Comparison of ENCODE assay signal across 16 cellular contexts in the genomic region with DNA sequence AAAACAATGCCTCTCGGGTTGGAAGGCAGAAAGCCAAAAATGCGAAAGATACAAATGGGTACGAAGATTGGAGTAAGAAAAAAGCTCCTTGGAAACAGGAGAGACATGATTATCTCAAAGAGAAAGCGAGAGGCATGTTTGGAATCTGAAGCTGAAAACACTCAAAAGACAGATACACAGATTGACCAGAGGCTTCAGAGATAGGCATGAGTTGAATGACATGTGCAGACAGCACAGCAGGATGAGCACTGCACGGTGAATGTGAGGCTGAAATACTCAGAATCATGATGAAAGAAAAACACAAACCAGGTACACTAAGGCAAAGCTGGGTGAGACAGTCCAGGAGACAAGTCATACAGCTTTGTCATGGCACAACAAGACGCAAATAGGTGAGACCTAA. TPM values are rescaled to one million over a fixed set of nuclear protein-coding genes. Genes with fewer than 3 reads are reported as not detected.
DNase-seq lines count a peak whose midpoint lies in the region; TF ChIP-seq lines count a peak whose summit lies in the region.
"Had no signal": no experiment of that assay in that cellular context is flagged by ENCODE, and none has a peak within 500 bp of the region (broad histone marks: within the 10 kb centered on the region; RNA-seq: fewer than 3 reads in every experiment).

No MANE protein-coding gene starts in this region.

- whole genome bisulfite sequencing in testis, 2 donors: 74 to 76% methylated on average over 6 of the region's 6 CpGs

- H3K9me3 ChIP-seq in breast epithelium (peaks cover 0 to 10% of the 10 kb centered on the region in 2 donors), testis (no peaks in the 10 kb centered on the region)

- H3K27me3 Mint-ChIP-seq in MCF 10A (ENCODE audit: insufficient read depth, unreplicated experiment): no peaks in the 10 kb centered on the region
- H3K27me3 Mint-ChIP-seq in activated naive CD8-positive, alpha-beta T cell treated with anti-CD3 and anti-CD28 coated beads for 36 hours: no peaks in the 10 kb centered on the region
- H3K27me3 Mint-ChIP-seq in immature natural killer cell (ENCODE audit: low read depth in 3 of 3): peaks cover 0 to 3% (median 0%) of the 10 kb centered on the region in 3 donors
- H3K27me3 Mint-ChIP-seq: IgD-negative memory B cell had no signal

- TF ChIP-seq POLR2A in breast epithelium (IDR thresholded peaks at IDR 0.05): no peak
- no peak for TF ChIP-seq POLR2A in testis (IDR thresholded peaks at IDR 0.05)

- H3K36me3 Mint-ChIP-seq in MCF 10A (ENCODE audit: insufficient read depth, unreplicated experiment): peaks cover 14% of the 10 kb centered on the region
- peaks cover 89% of the 10 kb centered on the region for H3K36me3 Mint-ChIP-seq in activated naive CD8-positive, alpha-beta T cell treated with anti-CD3 and anti-CD28 coated beads for 36 hours
- H3K36me3 Mint-ChIP-seq in immature natural killer cell: peaks cover 45 to 74% (median 49%) of the 10 kb centered on the region in 3 donors

- BruUV-seq in MCF 10A (replicated peaks; lab: Mats Ljungman, UMichigan): no TSS peak

- intact Hi-C loops in MCF 10A (cut with micrococcal nuclease): no loop called here
- intact Hi-C loops in breast epithelium (cut with DNase I; ENCODE audit: low total_unique reads): no loop called here
- intact Hi-C loops in testis (cut with DNase I; ENCODE audit: low total_unique reads): no loop called here

- TF ChIP-seq CTCF in MCF 10A (IDR thresholded peaks at IDR 0.05; ENCODE audit: unreplicated experiment) (no peak), breast epithelium (IDR thresholded peaks at IDR 0.05) (no peak), testis (IDR thresholded peaks at IDR 0.05) (no peak)

- H3K9me3 Mint-ChIP-seq in MCF 10A (ENCODE audit: unreplicated experiment): no peaks in the 10 kb centered on the region
- H3K9me3 Mint-ChIP-seq in activated naive CD8-positive, alpha-beta T cell treated with anti-CD3 and anti-CD28 coated beads for 36 hours: peaks cover 48% of the 10 kb centered on the region
- peaks cover 0 to 13% (median 5%) of the 10 kb centered on the region in 6 donors for H3K9me3 Mint-ChIP-seq in immature natural killer cell

- H3K27ac ChIP-seq in breast epithelium (no peak overlapping the region), testis (peak overlapping the region; percentile 22 to 39)
- H3K27ac ChIP-seq: heart right ventricle, SK-N-MC had no signal

- no peaks in the 10 kb centered on the region for H3K4me1 ChIP-seq in breast epithelium
- H3K4me1 ChIP-seq in testis: peaks cover 13% of the 10 kb centered on the region

- CTCF ChIA-PET in MCF 10A (lab: Yijun Ruan, JAX): interaction anchor here (0.9 to 1.8 kb wide), 3 partner anchors 12 to 336 kb away, joined by 3 to 6 read pairs (median 4); no protein-coding TSS in a partner anchor

- H3K27me3 ChIP-seq in breast epithelium (no peaks in the 10 kb centered on the region), testis (no peaks in the 10 kb centered on the region)
- H3K27me3 ChIP-seq: heart right ventricle had no signal

- peak; percentile 51 for DNase-seq in MCF 10A (ENCODE audit: unreplicated experiment)
- no peak for DNase-seq in breast epithelium (ENCODE audit: low spot score in 2 of 2)
- DNase-seq in activated naive CD8-positive, alpha-beta T cell treated with anti-CD3 and anti-CD28 coated beads for 36 hours: no peak
- no peak for DNase-seq in immature natural killer cell
- DNase-seq in testis: no peak
- no peak for DNase-seq in NCI-H69 (lab: John Stamatoyannopoulos, UW)
- no peak for DNase-seq in NCI-H510A (lab: John Stamatoyannopoulos, UW)
- DNase-seq in occipital lobe (lab: John Stamatoyannopoulos, UW): no peak
- DNase-seq: activated CD4-positive, CD25-positive, alpha-beta regulatory T cell; effector memory CD4-positive, alpha-beta T cell; heart right ventricle; NCI-H187 treated with DMSO at 0.1 percent for 48 hours; NK-92 treated with Interleukin-12 subunit alpha and Interleukin-12 subunit beta, amount 100 ng/mL, for 24 hours; stimulated activated naive CD4-positive, alpha-beta T cell had no signal

- H3K4me3 ChIP-seq in breast epithelium: no peak overlapping the region
- H3K4me3 ChIP-seq in testis: no peak overlapping the region
- H3K4me3 ChIP-seq: heart right ventricle, SK-N-MC had no signal

- H3K4me1 Mint-ChIP-seq in MCF 10A (ENCODE audit: insufficient read depth, unreplicated experiment) (peaks cover 10% of the 10 kb centered on the region), immature natural killer cell (peaks cover 29 to 63% of the 10 kb centered on the region in 2 donors)
- peaks cover 58% of the 10 kb centered on the region for H3K4me1 Mint-ChIP-seq in activated naive CD8-positive, alpha-beta T cell treated with anti-CD3 and anti-CD28 coated beads for 36 hours

- POLR2A ChIA-PET in MCF 10A (lab: Yijun Ruan, JAX): interaction anchor here (0.6 to 2.4 kb wide), 8 partner anchors 8 to 258 kb away, joined by 3 to 12 read pairs (median 4); a partner anchor contains a TSS

- H3K27ac Mint-ChIP-seq in MCF 10A (ENCODE audit: low read depth, unreplicated experiment) (peak overlapping the region; percentile 46), immature natural killer cell (peak overlapping the region in 5 of 6 donors; percentile 16 to 85 (median 72))
- H3K27ac Mint-ChIP-seq in activated naive CD8-positive, alpha-beta T cell treated with anti-CD3 and anti-CD28 coated beads for 36 hours: peak overlapping the region; percentile 93

- H3K36me3 ChIP-seq in breast epithelium: peaks cover 10% of the 10 kb centered on the region
- H3K36me3 ChIP-seq in testis (ENCODE audit: low read depth, missing control alignments): no peaks in the 10 kb centered on the region

- H3K4me3 Mint-ChIP-seq in MCF 10A (ENCODE audit: unreplicated experiment) (peak overlapping the region; percentile 7), immature natural killer cell (no peak overlapping the region)
- H3K4me3 Mint-ChIP-seq in activated naive CD8-positive, alpha-beta T cell treated with anti-CD3 and anti-CD28 coated beads for 36 hours: peak overlapping the region; percentile 44

RNA-seq across cellular contexts. Expression of a gene that starts 30.8 kb away (rescaled TPM):
- 14.7 and 18.7 TPM in 2 replicates for total RNA-seq in MCF 10A (2022)
- total RNA-seq in breast epithelium: 100 to 1,000 TPM in 1 of 3 donors, 10 to 100 TPM in 2; 75.0 to 123 (median 99.6) TPM
- total RNA-seq in activated naive CD8-positive, alpha-beta T cell treated with anti-CD3 and anti-CD28 coated beads for 36 hours: 10 to 100 TPM; 76.5 to 79.1 TPM
- 100 to 1,000 TPM in 1 of 3 donors, 10 to 100 TPM in 2; 42.0 to 225 (median 59.6) TPM for polyA plus RNA-seq in immature natural killer cell
- total RNA-seq in testis: 100 to 1,000 TPM in 1 of 2 donors, 10 to 100 TPM in 1; 96.1 to 101 TPM
- polyA plus RNA-seq in testis (ENCODE audit: insufficient read depth, low read depth, low replicate concordance): 13.7 TPM
- total RNA-seq in occipital lobe: 61.0 TPM

Comparison
In these comparisons a context has a peak if more than half of its experiments do, and no peak if none do; other contexts are left out.
1. H3K4me3 Mint-ChIP-seq: peak in MCF 10A (single experiment) and activated naive CD8-positive, alpha-beta T cell treated with anti-CD3 and anti-CD28 coated beads for 36 hours (single experiment); none in immature natural killer cell (0 of 5).
2. H3K27ac ChIP-seq: peak in testis (2 of 2); none in breast epithelium (0 of 2).
3. Peak in every context shown above with its lines, with median percentiles within 50 percentile points of each other: H3K27ac Mint-ChIP-seq.